35 cellular contexts compared by ENCODE assay signal in genomic region chr6:140003217-140003616, GRCh38.
A peak's percentile ranks its signal among the peaks of the same experiment; 100 is the strongest.
DNase-seq lines count a peak whose midpoint lies in the region; ATAC-seq and TF ChIP-seq lines count a peak whose summit lies in the region.
"Had no signal": no experiment of that assay in that cellular context is flagged by ENCODE, and none has a peak within 500 bp of the region (broad histone marks: within the 10 kb centered on the region; RNA-seq: fewer than 3 reads in every experiment).

No MANE protein-coding gene starts in this region.

- H2AFZ ChIP-seq in fibroblast of lung (ENCODE audit: low read length), result no peak overlapping the region

- H3K36me3 Mint-ChIP-seq in osteocyte (ENCODE audit: unreplicated experiment), result peaks cover 5% of the 10 kb centered on the region
- H3K36me3 Mint-ChIP-seq: natural killer cell treated with Interleukin-12 subunit alpha and Interleukin-12 subunit beta and Interleukin-15 and Interleukin-18, amount 100 ng/mL, for 72 hours had no signal

- peak overlapping the region; percentile 73 for H3K27ac ChIP-seq in SJSA1
- peak overlapping the region; percentile 27 for H3K27ac ChIP-seq in fibroblast of lung (ENCODE audit: insufficient read depth, low read length)
- H3K27ac ChIP-seq: foreskin keratinocyte, heart right ventricle, ovary, RWPE1, skin epidermis had no signal

- H3K4me3 ChIP-seq in SJSA1, result no peak overlapping the region
- no peak overlapping the region for H3K4me3 ChIP-seq in fibroblast of lung (replicated peaks in 1 of 4; ENCODE audit: control extremely low read depth in 1 of 4, insufficient read depth in 1 of 4, low read depth in 3 of 4, low read length in 4 of 4)
- H3K4me3 ChIP-seq: heart right ventricle, lung, MG63, mucosa of descending colon, ovary, skin epidermis had no signal

- H3K27me3 ChIP-seq in SJSA1 (replicated peaks), result no peaks in the 10 kb centered on the region
- H3K27me3 ChIP-seq in fibroblast of lung (ENCODE audit: control insufficient read depth, insufficient read depth, low read length), result no peaks in the 10 kb centered on the region
- H3K27me3 ChIP-seq: BE2C, foreskin keratinocyte, heart right ventricle, MG63, ovary had no signal

- no peaks in the 10 kb centered on the region for H3K27me3 Mint-ChIP-seq in osteocyte (ENCODE audit: unreplicated experiment)

- H3K4me1 ChIP-seq in SJSA1 (replicated peaks) (peaks cover 26% of the 10 kb centered on the region), fibroblast of lung (ENCODE audit: control insufficient read depth, extremely low read depth, insufficient read depth, low read length) (peaks cover 8% of the 10 kb centered on the region)
- H3K4me1 ChIP-seq: foreskin keratinocyte had no signal

- H3K9me3 Mint-ChIP-seq in osteocyte (ENCODE audit: unreplicated experiment), result peaks cover 9% of the 10 kb centered on the region
- H3K9me3 Mint-ChIP-seq: activated CD8-positive, alpha-beta T cell treated with anti-CD3 and anti-CD28 coated beads for 36 hours; natural killer cell treated with Interleukin-12 subunit alpha and Interleukin-12 subunit beta and Interleukin-15 and Interleukin-18, amount 100 ng/mL, for 72 hours; T-helper 1 cell treated with Interleukin-12 subunit alpha and Interleukin-12 subunit beta and Interleukin-4 antibody, amounts not matched to agents 30 μg/mL and 1 μg/mL, for 36 hours had no signal

- TF ChIP-seq CTCF in fibroblast of lung (conservative IDR thresholded peaks at IDR 0.05 in 1 of 2, IDR thresholded peaks at IDR 0.05 in 1 of 2; ENCODE audit: low read depth in 1 of 2, low read length in 2 of 2) (no peak), osteocyte (IDR thresholded peaks at IDR 0.05) (no peak)

- no peak overlapping the region for H3K9ac ChIP-seq in fibroblast of lung (ENCODE audit: insufficient read depth, low read length)

- no peaks in the 10 kb centered on the region for H3K79me2 ChIP-seq in fibroblast of lung (ENCODE audit: control insufficient read depth, insufficient read depth, low read length)

- peaks cover 35% of the 10 kb centered on the region for H3K4me1 Mint-ChIP-seq in osteocyte (ENCODE audit: unreplicated experiment)
- H3K4me1 Mint-ChIP-seq: activated CD4-positive, alpha-beta T cell treated with anti-CD3 and anti-CD28 coated beads for 36 hours had no signal

- H3K4me2 ChIP-seq in fibroblast of lung (ENCODE audit: extremely low read depth, insufficient read depth, low read length), result no peak overlapping the region

- H3K4me3 Mint-ChIP-seq in osteocyte (ENCODE audit: unreplicated experiment), result no peak overlapping the region
- H3K4me3 Mint-ChIP-seq: activated CD4-positive, alpha-beta T cell treated with anti-CD3 and anti-CD28 coated beads for 36 hours; activated CD8-positive, alpha-beta T cell treated with anti-CD3 and anti-CD28 coated beads for 36 hours; activated T-helper 1 cell treated with anti-CD3 and anti-CD28 coated beads, Interleukin-12 subunit alpha, Interleukin-12 subunit beta, Interleukin-2, Interleukin-4 antibody, amounts not matched to agents 30 ng/mL and 10 ng/mL and 1 ng/mL, durations not matched to agents 14 hours and 24 hours and 36 hours; natural killer cell treated with Interleukin-12 subunit alpha and Interleukin-12 subunit beta and Interleukin-15 and Interleukin-18, amount 100 ng/mL, for 72 hours; T-helper 1 cell treated with Interleukin-12 subunit alpha and Interleukin-12 subunit beta and Interleukin-4 antibody, amounts not matched to agents 30 μg/mL and 1 μg/mL, for 36 hours had no signal

- H3K36me3 ChIP-seq in SJSA1 (no peaks in the 10 kb centered on the region), fibroblast of lung (ENCODE audit: control insufficient read depth, insufficient read depth, low read length) (no peaks in the 10 kb centered on the region)
- H3K36me3 ChIP-seq: BE2C, heart right ventricle, MG63, ovary had no signal

- H3K9me3 ChIP-seq in SJSA1 (replicated peaks) (no peaks in the 10 kb centered on the region), fibroblast of lung (ENCODE audit: control insufficient read depth, insufficient read depth, low read depth, low read length) (no peaks in the 10 kb centered on the region)
- H3K9me3 ChIP-seq: BE2C, mucosa of descending colon, ovary had no signal

- no peak for ATAC-seq in GM21390 (IDR thresholded peaks at IDR 0.05; ENCODE audit: unreplicated experiment)
- ATAC-seq: activated CD4-positive, alpha-beta T cell treated with anti-CD3 and anti-CD28 coated beads for 36 hours; activated CD8-positive, alpha-beta T cell treated with anti-CD3 and anti-CD28 coated beads for 36 hours; esophagus mucosa; foreskin keratinocyte; heart right ventricle; mucosa of descending colon; natural killer cell treated with Interleukin-12 subunit alpha and Interleukin-12 subunit beta and Interleukin-15 and Interleukin-18, amount 100 ng/mL, for 72 hours had no signal

- H4K20me1 ChIP-seq in fibroblast of lung (ENCODE audit: control insufficient read depth, extremely low read depth, insufficient read depth, low read length), result no peaks in the 10 kb centered on the region

- DNase-seq in ELF-1 (ENCODE audit: low read depth, low spot score), result peak; percentile 55
- DNase-seq in SJSA1 (ENCODE audit: low read depth in 1 of 2, low spot score in 2 of 2), result peak; percentile 68 to 80
- no peak for DNase-seq in fibroblast of lung (ENCODE audit: low read depth in 2 of 2)
- no peak for DNase-seq in osteocyte (ENCODE audit: extremely low spot score, unreplicated experiment)
- no peak for DNase-seq in AG08395 (ENCODE audit: low spot score)
- no peak for DNase-seq in NOMO-1 treated with DMSO at 0.1 percent for 48 hours (lab: John Stamatoyannopoulos, UW; ENCODE audit: unreplicated experiment)
- no peak for DNase-seq in SKM-1 treated with dmso at 0.1 percent for 144 hours (lab: John Stamatoyannopoulos, UW; ENCODE audit: unreplicated experiment)
- DNase-seq: ACHN; activated CD4-positive, alpha-beta T cell treated with anti-CD3 and anti-CD28 coated beads for 36 hours; activated CD8-positive, alpha-beta memory T cell treated with anti-CD3 and anti-CD28 coated beads, Interleukin-2, amount 50 U/mL, for 48 hours; activated CD8-positive, alpha-beta T cell treated with anti-CD3 and anti-CD28 coated beads for 36 hours; activated naive CD4-positive, alpha-beta T cell treated with Interleukin-2 at 50 U/mL for 16 hours; BE2C; central memory CD4-positive, alpha-beta T cell; DMS153; foreskin keratinocyte; heart right ventricle; KG1; kidney glomerular epithelial cell; MG63; mucosa of descending colon; NCI-H1105; NCI-H187; NCI-H2171 treated with DMSO at 0.1 percent for 48 hours; NCI-H510A; ovary; stimulated activated naive CD4-positive, alpha-beta T cell treated with Interleukin-2 at 50 U/mL for 16 hours had no signal

- peak overlapping the region; percentile 94 for H3K27ac Mint-ChIP-seq in osteocyte (ENCODE audit: unreplicated experiment)
- H3K27ac Mint-ChIP-seq: activated CD4-positive, alpha-beta T cell treated with anti-CD3 and anti-CD28 coated beads for 36 hours; activated CD8-positive, alpha-beta T cell treated with anti-CD3 and anti-CD28 coated beads for 36 hours; activated T-helper 1 cell treated with anti-CD3 and anti-CD28 coated beads, Interleukin-12 subunit alpha, Interleukin-12 subunit beta, Interleukin-2, Interleukin-4 antibody, amounts not matched to agents 30 ng/mL and 10 ng/mL and 1 ng/mL, durations not matched to agents 14 hours and 24 hours and 36 hours; natural killer cell treated with Interleukin-12 subunit alpha and Interleukin-12 subunit beta and Interleukin-15 and Interleukin-18, amount 100 ng/mL, for 72 hours; T-helper 1 cell treated with Interleukin-12 subunit alpha and Interleukin-12 subunit beta and Interleukin-4 antibody, amounts not matched to agents 30 μg/mL and 1 μg/mL, for 36 hours had no signal

Comparison
In these comparisons a context has a peak if more than half of its experiments do, and no peak if none do; other contexts are left out.
1. DNase-seq: peak in ELF-1 (single experiment) and SJSA1 (2 of 2); none in fibroblast of lung (0 of 2), osteocyte (single experiment), AG08395 (single experiment), NOMO-1 treated with DMSO at 0.1 percent for 48 hours (single experiment) and SKM-1 treated with dmso at 0.1 percent for 144 hours (single experiment).